ENCODE assay signal across 28 cellular contexts in genomic region chr17:80608326-80608725, GRCh38.
"Had no signal": no experiment of that assay in that cellular context is flagged by ENCODE, and none has a peak within 500 bp of the region (broad histone marks: within the 10 kb centered on the region; RNA-seq: fewer than 3 reads in every experiment).

No MANE protein-coding gene starts in this region.

- H3K9me3 ChIP-seq: heart left ventricle had no signal

- H3K36me3 ChIP-seq: brain microvascular endothelial cell, heart left ventricle had no signal

- DNase-seq: activated CD4-positive, alpha-beta memory T cell treated with anti-CD3 and anti-CD28 coated beads, Interleukin-2, amount 10 ng/mL, durations not matched to agents 7 days and 5 days; activated CD4-positive, alpha-beta T cell treated with anti-CD3 and anti-CD28 coated beads for 1 hour; activated CD4-positive, alpha-beta T cell treated with anti-CD3 and anti-CD28 coated beads for 4 hours; activated CD4-positive, alpha-beta T cell treated with anti-CD3 and anti-CD28 coated beads, Interleukin-2, amount 10 ng/mL, durations not matched to agents 7 days and 5 days; activated CD4-positive, alpha-beta T cell treated with anti-CD3 and anti-CD28 coated beads, Interleukin-2, amount 50 U/mL, for 4 hours; activated CD8-positive, alpha-beta memory T cell treated with anti-CD3 and anti-CD28 coated beads for 24 hours; activated effector memory CD4-positive, alpha-beta T cell treated with Interleukin-2 at 50 U/mL for 16 hours; activated gamma-delta T cell treated with Interleukin-2 at 50 U/mL for 16 hours; activated naive CD4-positive, alpha-beta T cell treated with anti-CD3 and anti-CD28 coated beads, Interleukin-2, amount 50 U/mL, for 16 hours; activated naive CD4-positive, alpha-beta T cell treated with Interleukin-2 at 50 U/mL for 16 hours; activated T-cell treated with anti-CD3 and anti-CD28 coated beads, Interleukin-2, amount 50 U/mL, for 4 hours; amniotic stem cell; anterior cingulate cortex; brain microvascular endothelial cell; effector memory CD4-positive, alpha-beta T cell; endodermal cell; foreskin fibroblast; glutamatergic neuron; heart left ventricle; T-helper 2 cell had no signal

- H3K27ac Mint-ChIP-seq: activated CD4-positive, alpha-beta memory T cell treated with anti-CD3 and anti-CD28 coated beads, Interleukin-2, amount 10 ng/mL, durations not matched to agents 7 days and 5 days; activated CD4-positive, alpha-beta T cell treated with anti-CD3 and anti-CD28 coated beads, Interleukin-2, amount 10 ng/mL, durations not matched to agents 7 days and 5 days; activated naive CD8-positive, alpha-beta T cell; activated T-helper 17 cell treated with anti-CD3 and anti-CD28 coated beads, Interleukin-2, amount 50 U/mL, for 72 hours; dendritic cell treated with granulocyte-macrophage colony-stimulating factor and Interleukin-4, amounts not matched to agents 40 ng/mL and 50 ng/mL, for 4 days; endodermal cell; WTC11 had no signal

- H3K4me3 Mint-ChIP-seq: activated CD4-positive, alpha-beta memory T cell treated with anti-CD3 and anti-CD28 coated beads, Interleukin-2, amount 10 ng/mL, durations not matched to agents 7 days and 5 days; activated CD4-positive, alpha-beta T cell treated with anti-CD3 and anti-CD28 coated beads, Interleukin-2, amount 10 ng/mL, durations not matched to agents 7 days and 5 days; activated naive CD8-positive, alpha-beta T cell; activated T-cell treated with anti-CD3 and anti-CD28 coated beads, Interleukin-2, amount 50 U/mL, for 4 hours; activated T-helper 17 cell treated with anti-CD3 and anti-CD28 coated beads, Interleukin-2, amount 50 U/mL, for 72 hours; central memory CD8-positive, alpha-beta T cell; dendritic cell treated with granulocyte-macrophage colony-stimulating factor and Interleukin-4, amounts not matched to agents 40 ng/mL and 50 ng/mL, for 4 days; endodermal cell; WTC11 had no signal

- H3K27ac ChIP-seq: brain microvascular endothelial cell, coronary artery, dorsolateral prefrontal cortex, heart left ventricle had no signal

- ATAC-seq: activated T-cell treated with anti-CD3 and anti-CD28 coated beads, Interleukin-2, amount 50 U/mL, for 4 hours; activated T-helper 17 cell treated with anti-CD3 and anti-CD28 coated beads, Interleukin-2, amount 50 U/mL, for 72 hours; esophagus mucosa; heart left ventricle; WTC11 had no signal

- H3K36me3 Mint-ChIP-seq: activated naive CD8-positive, alpha-beta T cell; WTC11 had no signal

- H3K27me3 Mint-ChIP-seq: activated CD4-positive, alpha-beta memory T cell treated with anti-CD3 and anti-CD28 coated beads, Interleukin-2, amount 10 ng/mL, durations not matched to agents 7 days and 5 days; activated CD4-positive, alpha-beta T cell treated with anti-CD3 and anti-CD28 coated beads, Interleukin-2, amount 10 ng/mL, durations not matched to agents 7 days and 5 days; activated naive CD8-positive, alpha-beta T cell; activated T-helper 17 cell treated with anti-CD3 and anti-CD28 coated beads, Interleukin-2, amount 50 U/mL, for 72 hours; central memory CD8-positive, alpha-beta T cell; dendritic cell treated with granulocyte-macrophage colony-stimulating factor and Interleukin-4, amounts not matched to agents 40 ng/mL and 50 ng/mL, for 4 days had no signal

- H3K4me3 ChIP-seq: coronary artery, dorsolateral prefrontal cortex, heart left ventricle had no signal

- H3K9me3 Mint-ChIP-seq: activated CD4-positive, alpha-beta memory T cell treated with anti-CD3 and anti-CD28 coated beads, Interleukin-2, amount 10 ng/mL, durations not matched to agents 7 days and 5 days; activated CD4-positive, alpha-beta T cell treated with anti-CD3 and anti-CD28 coated beads, Interleukin-2, amount 10 ng/mL, durations not matched to agents 7 days and 5 days; activated T-cell treated with anti-CD3 and anti-CD28 coated beads, Interleukin-2, amount 50 U/mL, for 4 hours; activated T-helper 17 cell treated with anti-CD3 and anti-CD28 coated beads, Interleukin-2, amount 50 U/mL, for 72 hours; central memory CD8-positive, alpha-beta T cell; dendritic cell treated with granulocyte-macrophage colony-stimulating factor and Interleukin-4, amounts not matched to agents 40 ng/mL and 50 ng/mL, for 4 days; WTC11 had no signal

- H3K27me3 ChIP-seq: brain microvascular endothelial cell, dorsolateral prefrontal cortex, heart left ventricle had no signal
